Comparison of ENCODE assay signal across 11 cellular contexts in genomic region chrX:53262918-53263394, GRCh38. TPM values are rescaled to one million over a fixed set of nuclear protein-coding genes. Genes with fewer than 3 reads are reported as not detected.
DNase-seq lines count a peak whose midpoint lies in the region; ATAC-seq, FAIRE-seq and TF ChIP-seq lines count a peak whose summit lies in the region.
"Had no signal": no experiment of that assay in that cellular context is flagged by ENCODE, and none has a peak within 500 bp of the region (broad histone marks: within the 10 kb centered on the region; RNA-seq: fewer than 3 reads in every experiment).

No MANE protein-coding gene starts in this region.

- POLR2A ChIA-PET in A549 (lab: Yijun Ruan, JAX): interaction anchor here (0.7 to 1.3 kb wide), 4 partner anchors 11 to 38 kb away, joined by 3 to 8 read pairs (median 3); partner anchors contain the start of gene KDM5C

- DNase-seq in A549 (ENCODE audit: low read depth in 1 of 2, low spot score in 1 of 2): peak; percentile 61 to 78
- peak; percentile 79 for DNase-seq in HCEC 1CT
- DNase-seq in SW 1271 (lab: John Stamatoyannopoulos, UW): peak; percentile 10 to 27
- peak; percentile 47 for DNase-seq in fibroblast of peridontal ligament (ENCODE audit: extremely low read depth)
- DNase-seq in occipital lobe (lab: John Stamatoyannopoulos, UW): no peak
- no peak for DNase-seq in NK-92 (lab: John Stamatoyannopoulos, UW; ENCODE audit: unreplicated experiment)
- no peak for DNase-seq in stimulated activated CD4-positive, alpha-beta T cell treated with anti-CD3 and anti-CD28 coated beads, Interleukin-2, amount 100 ng/mL, for 24 hours
- DNase-seq in DMS79 (lab: John Stamatoyannopoulos, UW): no peak
- DNase-seq: NCI-H1694 had no signal

- TF ChIP-seq RAD21 in A549 (conservative IDR thresholded peaks at IDR 0.05 in 1 of 2, IDR thresholded peaks at IDR 0.05 in 1 of 2): no peak

- WGBS in A549 (ENCODE audit: missing lambda C conversion rate): under 1% methylated on average over 8 of the region's 8 CpGs

- TF ChIP-seq EP300 in A549 (IDR thresholded peaks at IDR 0.05): peak in 1 of 2 experiments; percentile 16; a peak in 1 of 5 replicates

- no peaks in the 10 kb centered on the region for H3K9me3 ChIP-seq in A549
- H3K9me3 ChIP-seq: tibial nerve had no signal

- peak; percentile 72 to 82 for ATAC-seq in A549

- TF ChIP-seq CTCF in A549 (IDR thresholded peaks at IDR 0.05): no peak

- peaks cover 71% of the 10 kb centered on the region for H3K4me1 ChIP-seq in A549

- no peak for TF ChIP-seq POLR2A in A549 (IDR thresholded peaks at IDR 0.05; ENCODE audit: low read length)

- peak overlapping the region; percentile 92 to 99 for H3K27ac ChIP-seq in A549
- H3K27ac ChIP-seq: hepatocyte, tibial nerve had no signal

- peak; percentile 100 for FAIRE-seq in A549 (lab: Jason Lieb, UNC)

- peak overlapping the region; percentile 32; the same call in 1 of the 3 replicates for H3K4me3 ChIP-seq in A549
- H3K4me3 ChIP-seq: hepatocyte, tibial nerve had no signal

- CTCF ChIA-PET in A549 (lab: Yijun Ruan, JAX): interaction anchor here (0.6 to 2.7 kb wide), 10 partner anchors 10 to 1884 kb away, joined by 3 to 13 read pairs (median 4); no protein-coding TSS in a partner anchor

- peak overlapping the region; percentile 98 for H3K4me2 ChIP-seq in A549
- H3K4me2 ChIP-seq: hepatocyte had no signal

TF ChIP-seq in A549, 52 proteins besides CTCF, POLR2A, EP300 and RAD21 (continues in another document):
- TF ChIP-seq ZFP36 (IDR thresholded peaks at IDR 0.05; ENCODE audit: borderline replicate concordance, partially characterized antibody) (no peak), HEYL (CRISPR knock-in tag; IDR thresholded peaks at IDR 0.05) (no peak), POLR2AphosphoS2 (conservative IDR thresholded peaks at IDR 0.05; ENCODE audit: low read length) (no peak), ESRRA (IDR thresholded peaks at IDR 0.05; ENCODE audit: borderline replicate concordance, low read length) (no peak), BCL3 (IDR thresholded peaks at IDR 0.05) (peak; percentile 15; the same call in 1 of the 3 replicates), PBX3 (IDR thresholded peaks at IDR 0.05) (no peak), RCOR1 (IDR thresholded peaks at IDR 0.05; ENCODE audit: low read depth, low read length) (no peak), EHF (CRISPR knock-in tag; IDR thresholded peaks at IDR 0.05) (no peak), MAX (IDR thresholded peaks at IDR 0.05) (peak; percentile 71), FOSL2 (IDR thresholded peaks at IDR 0.05) (peak; percentile 56; the same call in 1 of the 2 replicates), FOSL2 (CRISPR knock-in tag; IDR thresholded peaks at IDR 0.05) (peak; percentile 88), HMGXB4 (CRISPR knock-in tag; IDR thresholded peaks at IDR 0.05; ENCODE audit: borderline replicate concordance) (no peak), HDAC2 (IDR thresholded peaks at IDR 0.05) (no peak), KDM5A (IDR thresholded peaks at IDR 0.05) (no peak), REST (IDR thresholded peaks at IDR 0.05) (no peak), CBX2 (IDR thresholded peaks at IDR 0.05; ENCODE audit: borderline replicate concordance, low read depth) (no peak), CHD4 (IDR thresholded peaks at IDR 0.05; ENCODE audit: borderline replicate concordance) (no peak), NR3C1 (IDR thresholded peaks at IDR 0.05) (no peak), JUN (IDR thresholded peaks at IDR 0.05) (no peak), NFE2L2 (conservative IDR thresholded peaks at IDR 0.05; ENCODE audit: low read length) (no peak), ZC3H11A (IDR thresholded peaks at IDR 0.05) (no peak), RARB (CRISPR knock-in tag; IDR thresholded peaks at IDR 0.05) (no peak), MAZ (IDR thresholded peaks at IDR 0.05; ENCODE audit: borderline replicate concordance, low read depth, low read length) (no peak), ELK1 (IDR thresholded peaks at IDR 0.05; ENCODE audit: low read depth, low read length) (no peak)

RNA-seq across cellular contexts. Expression of gene IQSEC2, which starts 18.4 kb away (rescaled TPM):
- polyA plus RNA-seq in A549 (2011; rRNA removed): 28.3 and 45.3 TPM in 2 replicates
- polyA plus RNA-seq in A549 (2012; cell fraction: cytosol; rRNA removed): 30.6 and 35.6 TPM in 2 replicates
- 22.9 and 25.9 TPM in 2 replicates for polyA plus RNA-seq in A549 (2012; cell fraction: nucleus; rRNA removed)
- 31.9 to 41.4 TPM (median 37.6 TPM) in 3 replicates for polyA plus RNA-seq in A549 (2017; fragmentation: RNase III; extraction: RNeasy Plus Mini Kit Qiagen cat#74134 plus additional on column Dnase treatment)
- polyA minus RNA-seq in A549 (2011; rRNA and poly(A)+ RNA removed): 37.6 and 40.7 TPM in 2 replicates
- 8.6 TPM for total RNA-seq in occipital lobe

RNA-seq across cellular contexts. Expression of gene KDM5C, which starts 37.9 kb away (rescaled TPM):
- 66.8 and 82.0 TPM in 2 replicates for polyA plus RNA-seq in A549 (2011; rRNA removed)
- 39.3 and 51.0 TPM in 2 replicates for polyA plus RNA-seq in A549 (2012; cell fraction: cytosol; rRNA removed)
- polyA plus RNA-seq in A549 (2012; cell fraction: nucleus; rRNA removed): 109 and 122 TPM in 2 replicates
- polyA plus RNA-seq in A549 (2017; fragmentation: RNase III; extraction: RNeasy Plus Mini Kit Qiagen cat#74134 plus additional on column Dnase treatment): 43.9 to 48.9 TPM (median 46.5 TPM) in 3 replicates
- polyA minus RNA-seq in A549 (2011; rRNA and poly(A)+ RNA removed): 145 and 151 TPM in 2 replicates
- total RNA-seq in occipital lobe: 103 TPM

Comparison
In these comparisons a context has a peak if more than half of its experiments do, and no peak if none do; other contexts are left out.
1. DNase-seq: peak in A549 (2 of 2), HCEC 1CT (single experiment), SW 1271 (2 of 2) and fibroblast of peridontal ligament (single experiment); none in occipital lobe (single experiment), NK-92 (single experiment), stimulated activated CD4-positive, alpha-beta T cell treated with anti-CD3 and anti-CD28 coated beads, Interleukin-2, amount 100 ng/mL, for 24 hours (0 of 2) and DMS79 (single experiment).